Comparison of ENCODE assay signal across 7 cellular contexts in the genomic region with DNA sequence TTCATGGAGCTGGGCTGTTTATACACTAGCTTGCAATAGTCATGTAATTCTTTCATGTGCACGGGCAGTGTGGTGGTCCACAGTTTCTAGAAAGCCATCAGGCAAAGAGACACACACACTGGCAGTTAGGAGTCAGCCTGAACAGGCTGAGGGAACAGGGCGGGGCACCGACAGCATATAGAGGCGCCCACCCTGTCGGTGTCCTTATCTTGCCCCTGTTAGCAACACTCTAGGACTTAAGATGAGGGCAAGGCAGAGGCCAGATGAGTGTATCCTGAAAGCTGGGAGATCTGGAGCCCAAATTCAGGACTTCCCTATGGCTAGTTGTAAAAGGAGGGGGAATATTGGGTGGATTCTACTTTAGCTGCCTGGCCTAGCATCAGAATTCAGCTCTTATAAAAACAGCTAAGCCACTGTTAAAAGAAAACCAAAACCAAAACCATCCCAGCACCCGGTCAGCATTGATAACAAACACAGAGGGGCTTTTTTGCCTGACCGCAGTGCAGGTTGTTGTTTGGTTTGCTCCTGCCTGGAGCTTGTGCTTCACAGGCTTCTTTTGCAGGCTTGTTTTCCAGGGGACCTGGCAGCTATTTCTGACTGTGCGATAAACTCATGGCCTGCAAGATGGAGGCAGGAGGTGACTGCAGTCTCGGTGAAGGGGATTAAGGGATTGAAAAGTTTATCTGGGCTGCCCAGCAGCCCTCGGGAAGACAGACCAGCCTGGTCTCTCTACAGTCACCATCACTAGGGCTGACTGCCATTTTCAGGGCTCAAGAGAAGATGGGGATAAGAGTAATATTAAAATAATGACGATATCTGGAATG.
DNase-seq lines count a peak whose midpoint lies in the region; ATAC-seq and TF ChIP-seq lines count a peak whose summit lies in the region.

No MANE protein-coding gene starts in this region.

- H3K4me1 Mint-ChIP-seq in nephron progenitor cell, result peaks cover 52% of the 10 kb centered on the region

- H3K9me3 Mint-ChIP-seq in nephron progenitor cell, result peaks cover 38% of the 10 kb centered on the region

- peak; percentile 78 for ATAC-seq in GM18907 (IDR thresholded peaks at IDR 0.05; ENCODE audit: unreplicated experiment)
- ATAC-seq in GM21786 (IDR thresholded peaks at IDR 0.05; ENCODE audit: unreplicated experiment), result peak; percentile 66

- DNase-seq in OCI-M1 (lab: John Stamatoyannopoulos, UW) (peak; percentile 85), nephron progenitor cell (no peak), HT-29 (ENCODE audit: low spot score) (no peak), NCI-H2029 (lab: John Stamatoyannopoulos, UW) (no peak), NK-92 (lab: John Stamatoyannopoulos, UW; ENCODE audit: unreplicated experiment) (no peak)

- no peak overlapping the region for H3K4me3 Mint-ChIP-seq in nephron progenitor cell

- peaks cover 8% of the 10 kb centered on the region for H3K27me3 Mint-ChIP-seq in nephron progenitor cell (ENCODE audit: low read depth, poor library complexity)

- peaks cover 4% of the 10 kb centered on the region for H3K36me3 Mint-ChIP-seq in nephron progenitor cell (ENCODE audit: low read depth)

- H3K27ac Mint-ChIP-seq in nephron progenitor cell, result peak overlapping the region; percentile 41

- no peak for TF ChIP-seq CTCF in nephron progenitor cell (IDR thresholded peaks at IDR 0.05)
